Comparison of ENCODE assay signal across 8 cellular contexts in the genomic region with DNA sequence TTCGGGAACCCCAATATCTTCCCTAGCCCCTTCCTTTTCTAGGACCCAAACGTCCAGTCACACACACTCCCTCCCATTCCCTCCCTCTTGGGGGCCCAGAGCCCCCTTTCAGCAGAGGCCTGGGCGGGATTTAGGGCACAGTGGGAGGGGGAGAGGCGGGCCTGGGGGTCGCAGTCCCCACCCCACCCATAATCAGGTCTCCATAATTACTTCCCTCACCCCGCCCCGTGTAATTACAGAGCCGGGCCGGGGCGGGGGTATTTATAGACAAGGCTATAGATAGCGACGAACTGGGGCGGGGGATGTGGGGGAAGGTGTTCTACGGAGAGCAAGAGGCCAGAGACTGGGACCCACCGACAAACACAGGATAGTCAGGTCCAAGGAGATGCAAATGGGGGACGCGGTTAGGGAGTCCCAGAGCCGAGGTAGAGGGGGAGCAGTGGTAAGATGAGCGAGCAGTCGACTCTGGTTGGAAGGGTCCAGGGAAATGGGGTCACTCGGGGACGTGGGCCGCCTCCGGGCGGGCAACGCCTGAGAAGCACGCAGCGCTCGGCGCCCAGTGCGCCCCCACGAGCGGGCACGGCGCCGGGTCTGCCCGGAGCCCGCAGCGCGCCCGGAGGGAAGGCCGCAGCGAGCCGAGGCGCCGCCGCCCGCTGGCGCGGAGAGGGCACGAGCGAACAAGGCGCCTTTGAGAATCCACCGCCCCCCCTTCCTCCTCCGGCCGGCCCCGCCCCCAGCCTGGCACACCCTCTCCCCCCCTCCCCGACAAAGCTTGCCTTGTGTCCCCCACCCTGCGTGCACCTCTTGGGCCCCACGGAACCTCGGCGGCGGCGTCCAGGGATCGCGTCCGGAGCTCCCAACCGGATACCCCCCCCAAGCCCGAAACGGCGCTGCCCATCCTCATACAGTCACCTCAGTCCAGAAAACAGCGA. TPM values are rescaled to one million over a fixed set of nuclear protein-coding genes. Genes with fewer than 3 reads are reported as not detected.
DNase-seq lines count a peak whose midpoint lies in the region; ATAC-seq, FAIRE-seq and TF ChIP-seq lines count a peak whose summit lies in the region.

No MANE protein-coding gene starts in this region.

- H3K9me3 ChIP-seq in K562 (replicated peaks; ENCODE audit: control insufficient read depth, insufficient read depth, low read depth, low read length) = no peaks in the 10 kb centered on the region
- no peaks in the 10 kb centered on the region for H3K9me3 ChIP-seq in spleen

- peaks cover 32% of the 10 kb centered on the region for H3K36me3 Mint-ChIP-seq in activated CD4-positive, alpha-beta T cell treated with anti-CD3 and anti-CD28 coated beads, Interleukin-2, amount 10 ng/mL, durations not matched to agents 7 days and 5 days (ENCODE audit: low read depth)
- H3K36me3 Mint-ChIP-seq in immature natural killer cell = peaks cover 20 to 29% (median 26%) of the 10 kb centered on the region in 3 donors

- H3K36me3 ChIP-seq in K562 (ENCODE audit: control insufficient read depth, insufficient read depth, low read length) = peaks cover 35% of the 10 kb centered on the region; the same call in 2 of the 3 replicates
- H3K36me3 ChIP-seq in spleen = peaks cover 0 to 45% (median 35%) of the 10 kb centered on the region in 6 donors

- H3K4me3 Mint-ChIP-seq in activated CD4-positive, alpha-beta T cell treated with anti-CD3 and anti-CD28 coated beads, Interleukin-2, amount 10 ng/mL, durations not matched to agents 7 days and 5 days = no peak overlapping the region
- H3K4me3 Mint-ChIP-seq in immature natural killer cell = peak overlapping the region; percentile 79 to 89 (median 80)

- in situ Hi-C loops in K562 (cut with MboI) = no loop called here

- CTCF ChIA-PET in activated CD4-positive, alpha-beta T cell treated with anti-CD3 and anti-CD28 coated beads, Interleukin-2, amount 10 ng/mL, durations not matched to agents 7 days and 5 days (lab: Charles Lee) = interaction anchor here (2.4 kb wide), 1 partner anchor 56 kb away, joined by 9 read pairs; no protein-coding TSS in a partner anchor
- CTCF ChIA-PET in K562 (lab: Yijun Ruan, JAX; ENCODE audit: low intra/inter-chr PET ratio) = no interaction called here

- BruUV-seq in K562 (replicated peaks; lab: Mats Ljungman, UMichigan) = no TSS peak

- DNase-seq in activated CD4-positive, alpha-beta T cell treated with anti-CD3 and anti-CD28 coated beads for 48 hours = peak; percentile 32
- DNase-seq in activated CD4-positive, alpha-beta T cell treated with anti-CD3 and anti-CD28 coated beads, Interleukin-2, amount 10 ng/mL, durations not matched to agents 7 days and 5 days = no peak
- no peak for DNase-seq in K562 (ENCODE audit: extremely low read depth in 1 of 4, low spot score in 3 of 4)
- DNase-seq in immature natural killer cell = peak in 1 of 3 donors; percentile 27
- DNase-seq in spleen = peak; percentile 86
- no peak for DNase-seq in GF-D8 (lab: John Stamatoyannopoulos, UW)
- DNase-seq in mucosa of gallbladder (ENCODE audit: low spot score) = no peak
- no peak for DNase-seq in NCI-H2196 treated with DMSO at 0.1 percent for 48 hours (lab: John Stamatoyannopoulos, UW; ENCODE audit: unreplicated experiment)

- H3K27ac ChIP-seq in K562 (ENCODE audit: extremely low read depth, low read depth, low read length) = no peak overlapping the region
- H3K27ac ChIP-seq in spleen = peak overlapping the region in 5 of 8 donors; percentile 14 to 43 (median 32)

- peaks cover 33% of the 10 kb centered on the region for H3K27me3 Mint-ChIP-seq in activated CD4-positive, alpha-beta T cell treated with anti-CD3 and anti-CD28 coated beads, Interleukin-2, amount 10 ng/mL, durations not matched to agents 7 days and 5 days
- H3K27me3 Mint-ChIP-seq in immature natural killer cell (ENCODE audit: low read depth in 3 of 3) = peaks cover 1 to 18% (median 12%) of the 10 kb centered on the region in 3 donors

- H3K4me1 Mint-ChIP-seq in activated CD4-positive, alpha-beta T cell treated with anti-CD3 and anti-CD28 coated beads, Interleukin-2, amount 10 ng/mL, durations not matched to agents 7 days and 5 days = peaks cover 18% of the 10 kb centered on the region
- H3K4me1 Mint-ChIP-seq in immature natural killer cell = peaks cover 22 to 29% of the 10 kb centered on the region in 2 donors

- H3K4me3 ChIP-seq in K562 (no peak overlapping the region), spleen (peak overlapping the region; percentile 3 to 64 (median 24))

- no peak for TF ChIP-seq EP300 in K562 (IDR thresholded peaks at IDR 0.05; ENCODE audit: low read length)

- TF ChIP-seq POLR2A in K562 (conservative IDR thresholded peaks at IDR 0.05) (no peak), spleen (IDR thresholded peaks at IDR 0.05) (no peak)

- POLR2A ChIA-PET in activated CD4-positive, alpha-beta T cell treated with anti-CD3 and anti-CD28 coated beads, Interleukin-2, amount 10 ng/mL, durations not matched to agents 7 days and 5 days (lab: Charles Lee) = no interaction called here
- POLR2A ChIA-PET in K562 (lab: Yijun Ruan, JAX) = no interaction called here

- intact Hi-C loops in K562 (cut with micrococcal nuclease) (no loop called here), spleen (cut with DNase I; ENCODE audit: low total_unique reads) (no loop called here)

- no peaks in the 10 kb centered on the region for H3K9me3 Mint-ChIP-seq in activated CD4-positive, alpha-beta T cell treated with anti-CD3 and anti-CD28 coated beads, Interleukin-2, amount 10 ng/mL, durations not matched to agents 7 days and 5 days
- peaks cover 0 to 1% (median 0%) of the 10 kb centered on the region in 6 donors for H3K9me3 Mint-ChIP-seq in immature natural killer cell

- peaks cover 9 to 22% of the 10 kb centered on the region in 2 experiments; a peak in 4 of 5 replicates for H3K4me1 ChIP-seq in K562 (replicated peaks in 1 of 2; ENCODE audit: control insufficient read depth in 2 of 2, insufficient read depth in 2 of 2, low read length in 2 of 2)
- peaks cover 5 to 48% (median 30%) of the 10 kb centered on the region in 6 donors for H3K4me1 ChIP-seq in spleen

- H2AFZ ChIP-seq in K562 (ENCODE audit: low read depth, low read length) = no peak overlapping the region

- H3K27ac Mint-ChIP-seq in activated CD4-positive, alpha-beta T cell treated with anti-CD3 and anti-CD28 coated beads, Interleukin-2, amount 10 ng/mL, durations not matched to agents 7 days and 5 days = no peak overlapping the region
- peak overlapping the region in 5 of 6 donors; percentile 29 to 63 (median 47) for H3K27ac Mint-ChIP-seq in immature natural killer cell

- TF ChIP-seq RAD21 in K562 (CRISPR knock-in tag; conservative IDR thresholded peaks at IDR 0.05 in 1 of 2, IDR thresholded peaks at IDR 0.05 in 1 of 2) = no peak

- H3K9me1 ChIP-seq in K562 (ENCODE audit: control insufficient read depth, insufficient read depth, low read length) = peaks cover 7% of the 10 kb centered on the region

- peaks cover 17 to 20% of the 10 kb centered on the region in 2 experiments; a peak in 4 of 5 replicates for H3K27me3 ChIP-seq in K562 (ENCODE audit: control insufficient read depth in 2 of 2, insufficient read depth in 2 of 2, low read length in 2 of 2)
- H3K27me3 ChIP-seq in spleen (replicated peaks in 1 of 7) = peaks cover 0 to 55% (median 17%) of the 10 kb centered on the region in 7 donors

- H3K79me2 ChIP-seq in K562 (ENCODE audit: control insufficient read depth, insufficient read depth, low read length) = peaks cover 4% of the 10 kb centered on the region; the same call in 1 of the 3 replicates

- 59% methylated on average over 41 of the region's 72 CpGs for WGBS in K562 (ENCODE audit: insufficient coverage, low coverage, missing lambda C conversion rate)
- 2 to 12% (median 4%) methylated on average over 41 to 72 of the region's 72 CpGs for WGBS in spleen, 5 donors

- no peak overlapping the region for H3K4me2 ChIP-seq in K562 (ENCODE audit: insufficient read depth, low read length)

- H3K9ac ChIP-seq in K562 (ENCODE audit: insufficient read depth in 1 of 2, low read depth in 2 of 2, low read length in 2 of 2) = no peak overlapping the region

- no peak for FAIRE-seq in K562 (lab: Jason Lieb, UNC)

- peaks cover 6% of the 10 kb centered on the region; the same call in 1 of the 2 replicates for H4K20me1 ChIP-seq in K562 (replicated peaks; ENCODE audit: control insufficient read depth, insufficient read depth, low read length)

- no peak for TF ChIP-seq CTCF in K562 (IDR thresholded peaks at IDR 0.05 in 2 of 3, conservative IDR thresholded peaks at IDR 0.05 in 1 of 3; ENCODE audit: insufficient read depth in 2 of 3, low read depth in 1 of 3, low read length in 3 of 3)
- no peak for TF ChIP-seq CTCF in spleen (IDR thresholded peaks at IDR 0.05 in 8 of 11, conservative IDR thresholded peaks at IDR 0.05 in 3 of 11)

- ATAC-seq in K562 = no peak

RNA-seq across cellular contexts. Expression of gene COL11A2, which starts 0.7 kb away (rescaled TPM):
- 1 to 10 TPM; 1.3 to 1.4 TPM for total RNA-seq in activated CD4-positive, alpha-beta T cell treated with anti-CD3 and anti-CD28 coated beads, Interleukin-2, amount 10 ng/mL, durations not matched to agents 7 days and 5 days
- 0.30 and 2.2 TPM in 2 replicates for total RNA-seq in K562 (2011; cell fraction: chromatin; rRNA removed; ENCODE audit: low replicate concordance)
- 0.83 and 1.1 TPM in 2 replicates for total RNA-seq in K562 (2011; cell fraction: nucleolus; rRNA removed)
- 0.92 and 0.95 TPM in 2 replicates for total RNA-seq in K562 (2011; cell fraction: nucleoplasm; rRNA removed)
- total RNA-seq in K562 (2014; rRNA removed) (0.05 and 0.37 TPM in 2 replicates), K562 (2014; rRNA removed; fragmentation: Illumina TruSeq; extraction: Trizol) (0.04 TPM in 1 of 2 replicates, not detected in the other), K562 (2015; rRNA removed; fragmentation: Illumina TruSeq; extraction: Trizol) (0.15 and 0.22 TPM in 2 replicates), K562 (2021) (0.16 and 0.35 TPM in 2 replicates), spleen (1 to 10 TPM in 6 of 7 donors, under 1 TPM in 1; 0.79 to 2.4 (median 1.3) TPM), mucosa of gallbladder (0.66 TPM)
- polyA plus RNA-seq in K562 (2011; rRNA removed) (0.13 and 0.61 TPM in 2 replicates), K562 (2014; fragmentation: Illumina TruSeq; extraction: Trizol) (0.06 and 0.11 TPM in 2 replicates), K562 (2014; fragmentation: Nextera tagmentation; extraction: Ambion mirVana) (under 1 TPM in 1 of 2 experiments, not detected in 1; 0.04 TPM), K562 (2014; rRNA removed) (0.19 and 0.32 TPM in 2 replicates), immature natural killer cell (under 1 TPM in 2 of 3 donors, not detected in 1; 0.33 to 0.67 TPM), spleen (1 to 10 TPM in 2 of 3 donors, under 1 TPM in 1; 0.68 to 2.2 (median 1.8) TPM)
- polyA plus RNA-seq in K562 (2011; cell fraction: cytosol; rRNA removed) = 0.13 and 0.15 TPM in 2 replicates
- 2.1 and 3.4 TPM in 2 replicates for polyA plus RNA-seq in K562 (2011; cell fraction: nucleus; rRNA removed)
- polyA plus RNA-seq in K562 (2012) = 0.26 and 1.00 TPM in 2 replicates
- polyA minus RNA-seq in K562 (2011; rRNA and poly(A)+ RNA removed) = not detected in 2 replicates
- polyA minus RNA-seq in K562 (2011; cell fraction: cytosol; rRNA and poly(A)+ RNA removed) = not detected in 2 replicates
- polyA minus RNA-seq in K562 (2011; cell fraction: nucleus; rRNA and poly(A)+ RNA removed) = 0.27 and 0.89 TPM in 2 replicates

RNA-seq across cellular contexts. Expression of gene RXRB, which starts 7.5 kb away (rescaled TPM):
- total RNA-seq in activated CD4-positive, alpha-beta T cell treated with anti-CD3 and anti-CD28 coated beads, Interleukin-2, amount 10 ng/mL, durations not matched to agents 7 days and 5 days = 10 to 100 TPM; 45.0 to 46.2 TPM
- total RNA-seq in K562 (2011; cell fraction: chromatin; rRNA removed; ENCODE audit: low replicate concordance) = 106 and 228 TPM in 2 replicates
- total RNA-seq in K562 (2011; cell fraction: nucleolus; rRNA removed) = 118 and 121 TPM in 2 replicates
- 116 TPM in 2 replicates for total RNA-seq in K562 (2011; cell fraction: nucleoplasm; rRNA removed)
- total RNA-seq in K562 (2014; rRNA removed) (18.4 and 18.9 TPM in 2 replicates), K562 (2014; rRNA removed; fragmentation: Illumina TruSeq; extraction: Trizol) (8.5 and 9.7 TPM in 2 replicates), K562 (2015; rRNA removed; fragmentation: Illumina TruSeq; extraction: Trizol) (13.2 and 14.6 TPM in 2 replicates), K562 (2021) (30.3 and 33.9 TPM in 2 replicates), spleen (10 to 100 TPM; 30.9 to 66.8 (median 54.2) TPM), mucosa of gallbladder (56.8 TPM)
- polyA plus RNA-seq in K562 (2011; rRNA removed) (32.6 and 57.5 TPM in 2 replicates), K562 (2014; fragmentation: Illumina TruSeq; extraction: Trizol) (28.4 and 29.9 TPM in 2 replicates), K562 (2014; fragmentation: Nextera tagmentation; extraction: Ambion mirVana) (1 to 10 TPM in 1 of 2 experiments, under 1 TPM in 1; 0.76 to 2.1 TPM), K562 (2014; rRNA removed) (25.8 and 35.5 TPM in 2 replicates), immature natural killer cell (10 to 100 TPM in 1 of 3 donors, 1 to 10 TPM in 2; 6.0 to 11.8 (median 6.9) TPM), spleen (10 to 100 TPM; 29.1 to 72.4 (median 53.0) TPM)
- polyA plus RNA-seq in K562 (2011; cell fraction: cytosol; rRNA removed) = 26.3 and 30.2 TPM in 2 replicates
- polyA plus RNA-seq in K562 (2011; cell fraction: nucleus; rRNA removed) = 207 and 268 TPM in 2 replicates
- 32.0 and 41.3 TPM in 2 replicates for polyA plus RNA-seq in K562 (2012)
- polyA minus RNA-seq in K562 (2011; rRNA and poly(A)+ RNA removed) = 26.8 and 31.2 TPM in 2 replicates
- 16.5 and 20.0 TPM in 2 replicates for polyA minus RNA-seq in K562 (2011; cell fraction: cytosol; rRNA and poly(A)+ RNA removed)
- 24.8 and 43.4 TPM in 2 replicates for polyA minus RNA-seq in K562 (2011; cell fraction: nucleus; rRNA and poly(A)+ RNA removed)

RNA-seq across cellular contexts. Expression of gene SLC39A7, which starts 7.7 kb away (rescaled TPM):
- total RNA-seq in activated CD4-positive, alpha-beta T cell treated with anti-CD3 and anti-CD28 coated beads, Interleukin-2, amount 10 ng/mL, durations not matched to agents 7 days and 5 days = 10 to 100 TPM; 34.8 to 48.5 TPM
- 181 and 256 TPM in 2 replicates for total RNA-seq in K562 (2011; cell fraction: chromatin; rRNA removed; ENCODE audit: low replicate concordance)
- 225 and 235 TPM in 2 replicates for total RNA-seq in K562 (2011; cell fraction: nucleolus; rRNA removed)
- 285 and 295 TPM in 2 replicates for total RNA-seq in K562 (2011; cell fraction: nucleoplasm; rRNA removed)
- 154 and 161 TPM in 2 replicates for total RNA-seq in K562 (2014; rRNA removed)
- 112 and 117 TPM in 2 replicates for total RNA-seq in K562 (2014; rRNA removed; fragmentation: Illumina TruSeq; extraction: Trizol)
- 121 and 122 TPM in 2 replicates for total RNA-seq in K562 (2015; rRNA removed; fragmentation: Illumina TruSeq; extraction: Trizol)
- total RNA-seq in K562 (2021) = 133 and 159 TPM in 2 replicates
- 112 and 116 TPM in 2 replicates for polyA plus RNA-seq in K562 (2011; rRNA removed)
- polyA plus RNA-seq in K562 (2011; cell fraction: cytosol; rRNA removed) = 129 and 140 TPM in 2 replicates
- 120 and 135 TPM in 2 replicates for polyA plus RNA-seq in K562 (2011; cell fraction: nucleus; rRNA removed)
- polyA plus RNA-seq in K562 (2012) = 150 and 152 TPM in 2 replicates
- 169 and 222 TPM in 2 replicates for polyA plus RNA-seq in K562 (2014; fragmentation: Illumina TruSeq; extraction: Trizol)
- polyA plus RNA-seq in K562 (2014; fragmentation: Nextera tagmentation; extraction: Ambion mirVana) = 10 to 100 TPM; 21.7 to 23.5 TPM
- 150 and 169 TPM in 2 replicates for polyA plus RNA-seq in K562 (2014; rRNA removed)
- 85.9 and 92.0 TPM in 2 replicates for polyA minus RNA-seq in K562 (2011; rRNA and poly(A)+ RNA removed)
- polyA minus RNA-seq in K562 (2011; cell fraction: cytosol; rRNA and poly(A)+ RNA removed) = 44.7 and 50.8 TPM in 2 replicates
- polyA minus RNA-seq in K562 (2011; cell fraction: nucleus; rRNA and poly(A)+ RNA removed) = 42.8 and 74.4 TPM in 2 replicates
- polyA plus RNA-seq in immature natural killer cell = 10 to 100 TPM; 27.4 to 67.5 (median 45.4) TPM
- total RNA-seq in spleen = 10 to 100 TPM; 42.8 to 58.7 (median 48.8) TPM
- polyA plus RNA-seq in spleen = 10 to 100 TPM; 28.8 to 42.3 (median 33.8) TPM
- total RNA-seq in mucosa of gallbladder = 120 TPM

RNA-seq across cellular contexts. Expression of gene HSD17B8, which starts 11.5 kb away (rescaled TPM):
- total RNA-seq in activated CD4-positive, alpha-beta T cell treated with anti-CD3 and anti-CD28 coated beads, Interleukin-2, amount 10 ng/mL, durations not matched to agents 7 days and 5 days = 10 to 100 TPM; 11.0 to 13.6 TPM
- total RNA-seq in K562 (2011; cell fraction: chromatin; rRNA removed; ENCODE audit: low replicate concordance) = 8.8 and 25.7 TPM in 2 replicates
- 26.0 and 28.7 TPM in 2 replicates for total RNA-seq in K562 (2011; cell fraction: nucleolus; rRNA removed)
- 17.3 and 18.1 TPM in 2 replicates for total RNA-seq in K562 (2011; cell fraction: nucleoplasm; rRNA removed)
- total RNA-seq in K562 (2014; rRNA removed) = 32.5 and 38.9 TPM in 2 replicates
- total RNA-seq in K562 (2014; rRNA removed; fragmentation: Illumina TruSeq; extraction: Trizol) = 12.4 and 14.2 TPM in 2 replicates
- 8.1 and 10.0 TPM in 2 replicates for total RNA-seq in K562 (2015; rRNA removed; fragmentation: Illumina TruSeq; extraction: Trizol)
- total RNA-seq in K562 (2021) = 20.5 and 22.0 TPM in 2 replicates
- polyA plus RNA-seq in K562 (2011; rRNA removed) = 15.6 and 30.3 TPM in 2 replicates
- polyA plus RNA-seq in K562 (2011; cell fraction: cytosol; rRNA removed) = 20.6 and 74.0 TPM in 2 replicates
- 30.2 and 58.4 TPM in 2 replicates for polyA plus RNA-seq in K562 (2011; cell fraction: nucleus; rRNA removed)
- 19.8 and 22.7 TPM in 2 replicates for polyA plus RNA-seq in K562 (2012)
- 10.3 and 13.6 TPM in 2 replicates for polyA plus RNA-seq in K562 (2014; fragmentation: Illumina TruSeq; extraction: Trizol)
- 1 to 10 TPM; 3.7 to 4.7 TPM for polyA plus RNA-seq in K562 (2014; fragmentation: Nextera tagmentation; extraction: Ambion mirVana)
- 35.2 and 37.3 TPM in 2 replicates for polyA plus RNA-seq in K562 (2014; rRNA removed)
- 6.8 and 15.1 TPM in 2 replicates for polyA minus RNA-seq in K562 (2011; rRNA and poly(A)+ RNA removed)
- 1.5 and 8.9 TPM in 2 replicates for polyA minus RNA-seq in K562 (2011; cell fraction: cytosol; rRNA and poly(A)+ RNA removed)
- polyA minus RNA-seq in K562 (2011; cell fraction: nucleus; rRNA and poly(A)+ RNA removed) = 7.9 and 9.8 TPM in 2 replicates
- 10 to 100 TPM; 28.8 to 47.6 (median 34.3) TPM for polyA plus RNA-seq in immature natural killer cell
- 10 to 100 TPM in 5 of 7 donors, 1 to 10 TPM in 2; 8.7 to 20.1 (median 14.9) TPM for total RNA-seq in spleen
- 10 to 100 TPM; 15.8 to 24.1 (median 16.5) TPM for polyA plus RNA-seq in spleen
- total RNA-seq in mucosa of gallbladder = 13.6 TPM

RNA-seq across cellular contexts. Expression of gene RING1, which starts 15.4 kb away (rescaled TPM):
- total RNA-seq in activated CD4-positive, alpha-beta T cell treated with anti-CD3 and anti-CD28 coated beads, Interleukin-2, amount 10 ng/mL, durations not matched to agents 7 days and 5 days = 10 to 100 TPM; 38.1 to 44.0 TPM
- total RNA-seq in K562 (2011; cell fraction: chromatin; rRNA removed; ENCODE audit: low replicate concordance) = 19.1 and 48.9 TPM in 2 replicates
- 35.5 and 38.2 TPM in 2 replicates for total RNA-seq in K562 (2011; cell fraction: nucleolus; rRNA removed)
- 24.5 and 29.3 TPM in 2 replicates for total RNA-seq in K562 (2011; cell fraction: nucleoplasm; rRNA removed)
- total RNA-seq in K562 (2014; rRNA removed) = 40.2 and 50.0 TPM in 2 replicates
- 24.6 and 27.5 TPM in 2 replicates for total RNA-seq in K562 (2014; rRNA removed; fragmentation: Illumina TruSeq; extraction: Trizol)
- total RNA-seq in K562 (2015; rRNA removed; fragmentation: Illumina TruSeq; extraction: Trizol) = 32.8 and 36.9 TPM in 2 replicates
- total RNA-seq in K562 (2021) = 45.2 and 52.0 TPM in 2 replicates
- polyA plus RNA-seq in K562 (2011; rRNA removed) = 28.7 and 32.3 TPM in 2 replicates
- polyA plus RNA-seq in K562 (2011; cell fraction: cytosol; rRNA removed) = 32.0 and 49.7 TPM in 2 replicates
- 71.2 and 99.4 TPM in 2 replicates for polyA plus RNA-seq in K562 (2011; cell fraction: nucleus; rRNA removed)
- polyA plus RNA-seq in K562 (2012) = 53.8 and 61.3 TPM in 2 replicates
- polyA plus RNA-seq in K562 (2014; fragmentation: Illumina TruSeq; extraction: Trizol) = 44.2 and 45.4 TPM in 2 replicates
- 1 to 10 TPM; 4.2 to 4.8 TPM for polyA plus RNA-seq in K562 (2014; fragmentation: Nextera tagmentation; extraction: Ambion mirVana)
- 54.4 and 59.1 TPM in 2 replicates for polyA plus RNA-seq in K562 (2014; rRNA removed)
- polyA minus RNA-seq in K562 (2011; rRNA and poly(A)+ RNA removed) = 9.4 and 21.5 TPM in 2 replicates
- polyA minus RNA-seq in K562 (2011; cell fraction: cytosol; rRNA and poly(A)+ RNA removed) = 13.9 and 17.4 TPM in 2 replicates
- polyA minus RNA-seq in K562 (2011; cell fraction: nucleus; rRNA and poly(A)+ RNA removed) = 5.3 and 8.9 TPM in 2 replicates
- polyA plus RNA-seq in immature natural killer cell = 1 to 10 TPM; 5.5 to 9.5 (median 9.2) TPM
- 10 to 100 TPM; 13.4 to 37.8 (median 29.6) TPM for total RNA-seq in spleen
- 10 to 100 TPM; 29.2 to 42.3 (median 32.5) TPM for polyA plus RNA-seq in spleen
- total RNA-seq in mucosa of gallbladder = 50.9 TPM

Comparison
In these comparisons a context has a peak if more than half of its experiments do, and no peak if none do; other contexts are left out.
1. DNase-seq: peak in activated CD4-positive, alpha-beta T cell treated with anti-CD3 and anti-CD28 coated beads for 48 hours (single experiment) and spleen (single experiment); none in activated CD4-positive, alpha-beta T cell treated with anti-CD3 and anti-CD28 coated beads, Interleukin-2, amount 10 ng/mL, durations not matched to agents 7 days and 5 days (single experiment), K562 (0 of 4), GF-D8 (single experiment), mucosa of gallbladder (single experiment) and NCI-H2196 treated with DMSO at 0.1 percent for 48 hours (single experiment).